7 cellular contexts compared by ENCODE assay signal in the genomic region with DNA sequence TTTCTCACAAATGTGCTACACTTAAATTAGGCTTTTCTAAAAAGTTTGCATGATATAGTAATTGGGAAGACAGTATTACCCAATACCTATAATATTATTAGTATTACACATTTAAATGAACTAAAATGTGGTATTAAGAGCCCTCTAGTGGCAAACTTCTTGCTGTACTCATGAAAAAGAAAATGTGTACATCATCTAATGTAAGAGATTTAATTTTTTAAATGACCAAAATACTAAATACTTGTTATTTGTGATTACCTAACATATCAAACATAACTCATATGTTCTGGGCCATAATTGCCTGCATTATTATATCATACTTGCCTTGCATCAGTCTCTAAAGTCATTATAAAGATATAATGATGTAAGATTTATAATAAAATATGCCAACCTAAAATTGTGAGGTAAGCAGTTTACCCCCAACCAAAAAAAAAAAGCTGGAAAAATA.
DNase-seq lines count a peak whose midpoint lies in the region; TF ChIP-seq lines count a peak whose summit lies in the region.

No MANE protein-coding gene starts in this region.

- DNase-seq in GM13976 (ENCODE audit: low spot score), result peak; percentile 50
- peak; percentile 93 for DNase-seq in NCI-H1694 (lab: John Stamatoyannopoulos, UW)
- no peak for DNase-seq in adrenal gland
- peak; percentile 68 for DNase-seq in inferior parietal cortex (ENCODE audit: extremely low spot score)
- no peak for DNase-seq in uterus
- no peak for DNase-seq in activated CD4-positive, alpha-beta T cell treated with anti-CD3 and anti-CD28 coated beads for 4 hours
- DNase-seq in substantia nigra (lab: John Stamatoyannopoulos, UW), result no peak

- H3K36me3 ChIP-seq in adrenal gland (replicated peaks in 1 of 2) (no peaks in the 10 kb centered on the region), uterus (no peaks in the 10 kb centered on the region)

- H3K4me3 ChIP-seq in adrenal gland, result no peak overlapping the region
- H3K4me3 ChIP-seq in uterus, result no peak overlapping the region

- no peaks in the 10 kb centered on the region for H3K27me3 ChIP-seq in adrenal gland
- no peaks in the 10 kb centered on the region for H3K27me3 ChIP-seq in uterus

- H3K27ac ChIP-seq in adrenal gland, result no peak overlapping the region
- H3K27ac ChIP-seq in uterus, result no peak overlapping the region
- no peak overlapping the region for H3K27ac ChIP-seq in substantia nigra (ENCODE audit: low read depth, low read length, poor library complexity, severe bottlenecking)

- TF ChIP-seq POLR2A in adrenal gland (IDR thresholded peaks at IDR 0.05), result no peak
- TF ChIP-seq POLR2A in uterus (IDR thresholded peaks at IDR 0.05), result no peak

- H3K9me3 ChIP-seq in adrenal gland (replicated peaks in 1 of 3) (no peaks in the 10 kb centered on the region), uterus (no peaks in the 10 kb centered on the region)

- H3K4me1 ChIP-seq in adrenal gland (replicated peaks in 1 of 2) (no peaks in the 10 kb centered on the region), uterus (no peaks in the 10 kb centered on the region)

- peak; percentile 35 for TF ChIP-seq CTCF in GM13976 (IDR thresholded peaks at IDR 0.05; ENCODE audit: borderline replicate concordance, control extremely low read depth, extremely low read depth, insufficient read depth, missing control alignments)
- peak; percentile 47 to 80 (median 65) for TF ChIP-seq CTCF in adrenal gland (IDR thresholded peaks at IDR 0.05)
- TF ChIP-seq CTCF in uterus (IDR thresholded peaks at IDR 0.05), result peak; percentile 43 to 64 (median 43)

- intact Hi-C loops in adrenal gland (cut with DNase I) (loop anchor here (5.0 to 10.0 kb wide), 2 partner anchors 138 to 146 kb away; no protein-coding TSS in a partner anchor), uterus (cut with DNase I; ENCODE audit: low total_unique reads) (no loop called here)

- in situ Hi-C loops in GM13976 (cut with MboI; ENCODE audit: low sequenced_read_pairs, unreplicated experiment), result no loop called here

Comparison
In these comparisons a context has a peak if more than half of its experiments do, and no peak if none do; other contexts are left out.
1. DNase-seq: peak in GM13976 (single experiment), NCI-H1694 (single experiment) and inferior parietal cortex (single experiment); none in adrenal gland (0 of 7), uterus (0 of 2), activated CD4-positive, alpha-beta T cell treated with anti-CD3 and anti-CD28 coated beads for 4 hours (0 of 2) and substantia nigra (0 of 49).
2. Peak in every context shown above with its lines, with median percentiles within 50 percentile points of each other: CTCF ChIP-seq.